19 cellular contexts compared by ENCODE assay signal in genomic region chr6:149443411-149444181, GRCh38. TPM values are rescaled to one million over a fixed set of nuclear protein-coding genes. Genes with fewer than 3 reads are reported as not detected.
A peak's percentile ranks its signal among the peaks of the same experiment; 100 is the strongest.
DNase-seq lines count a peak whose midpoint lies in the region; ATAC-seq and TF ChIP-seq lines count a peak whose summit lies in the region.
"Had no signal": no experiment of that assay in that cellular context is flagged by ENCODE, and none has a peak within 500 bp of the region (broad histone marks: within the 10 kb centered on the region; RNA-seq: fewer than 3 reads in every experiment).

No MANE protein-coding gene starts in this region.

- TF ChIP-seq CTCF in mesothelial cell of epicardium (IDR thresholded peaks at IDR 0.05; ENCODE audit: unreplicated experiment) (no peak), left ventricle myocardium inferior (IDR thresholded peaks at IDR 0.05; ENCODE audit: borderline replicate concordance) (no peak), chondrocyte (IDR thresholded peaks at IDR 0.05) (no peak)

- H3K27me3 ChIP-seq in left ventricle myocardium inferior (ENCODE audit: low read depth): peaks cover 49% of the 10 kb centered on the region
- H3K27me3 ChIP-seq: tibial nerve had no signal

- H3K36me3 Mint-ChIP-seq in mesothelial cell of epicardium (no peaks in the 10 kb centered on the region), chondrocyte (ENCODE audit: low read depth) (no peaks in the 10 kb centered on the region)

- H3K9me3 Mint-ChIP-seq in mesothelial cell of epicardium: no peaks in the 10 kb centered on the region
- H3K9me3 Mint-ChIP-seq in chondrocyte (ENCODE audit: low read depth): no peaks in the 10 kb centered on the region
- H3K9me3 Mint-ChIP-seq: activated T-helper 2 cell treated with anti-CD3 and anti-CD28 coated beads, Interferon-gamma antibody, Interleukin-2, Interleukin-4, amounts not matched to agents 10 μg/mL and 5 μg/mL and 100 μg/mL, durations not matched to agents 14 hours and 24 hours and 36 hours; CD8-positive, alpha-beta memory T cell; T-helper 1 cell treated with Interleukin-12 subunit alpha and Interleukin-12 subunit beta and Interleukin-4 antibody, amounts not matched to agents 30 μg/mL and 1 μg/mL, for 36 hours had no signal

- H3K27me3 Mint-ChIP-seq in mesothelial cell of epicardium (ENCODE audit: low read depth) (no peaks in the 10 kb centered on the region), chondrocyte (ENCODE audit: low read depth) (no peaks in the 10 kb centered on the region)
- H3K27me3 Mint-ChIP-seq: CD8-positive, alpha-beta memory T cell had no signal

- H3K4me1 Mint-ChIP-seq in mesothelial cell of epicardium (peaks cover 43% of the 10 kb centered on the region), chondrocyte (ENCODE audit: low read depth) (peaks cover 15% of the 10 kb centered on the region)

- DNase-seq in Ammon's horn (ENCODE audit: low spot score) (peak; percentile 44), HuH-7 (ENCODE audit: low spot score) (peak; percentile 2), dermis blood vessel endothelial cell (peak; percentile 25), mesothelial cell of epicardium (ENCODE audit: low spot score in 2 of 2, unreplicated experiment in 2 of 2) (no peak), left ventricle myocardium inferior (no peak), chondrocyte (ENCODE audit: low spot score) (no peak), NCI-H748 (lab: John Stamatoyannopoulos, UW; ENCODE audit: unreplicated experiment) (no peak)
- DNase-seq: activated CD4-positive, CD25-positive, alpha-beta regulatory T cell treated with anti-CD3 and anti-CD28 coated beads, Interleukin-2, amount 50 U/mL, for 72 hours; CD8-positive, alpha-beta memory T cell; heart right ventricle; NCI-H2029; NCI-H526 had no signal

- H3K4me1 ChIP-seq in left ventricle myocardium inferior: peaks cover 5% of the 10 kb centered on the region
- H3K4me1 ChIP-seq: psoas muscle had no signal

- ATAC-seq in GM18498 (IDR thresholded peaks at IDR 0.05; ENCODE audit: unreplicated experiment): no peak
- ATAC-seq: psoas muscle had no signal

- H3K4me3 ChIP-seq in left ventricle myocardium inferior: no peak overlapping the region
- H3K4me3 ChIP-seq: cardiac muscle cell, heart right ventricle, psoas muscle, tibial nerve had no signal

- H3K27ac Mint-ChIP-seq in mesothelial cell of epicardium (peak overlapping the region; percentile 94), chondrocyte (ENCODE audit: unreplicated experiment) (no peak overlapping the region)
- H3K27ac Mint-ChIP-seq: activated T-helper 2 cell treated with anti-CD3 and anti-CD28 coated beads, Interferon-gamma antibody, Interleukin-2, Interleukin-4, amounts not matched to agents 10 μg/mL and 5 μg/mL and 100 μg/mL, durations not matched to agents 14 hours and 24 hours and 36 hours; CD8-positive, alpha-beta memory T cell had no signal

- intact Hi-C loops in left ventricle myocardium inferior (cut with micrococcal nuclease): no loop called here

- no peak overlapping the region for H3K27ac ChIP-seq in left ventricle myocardium inferior (replicated peaks)
- H3K27ac ChIP-seq: cardiac muscle cell, heart right ventricle, psoas muscle, tibial nerve had no signal

- H3K36me3 ChIP-seq in left ventricle myocardium inferior: no peaks in the 10 kb centered on the region
- H3K36me3 ChIP-seq: cardiac muscle cell, heart right ventricle, tibial nerve had no signal

- H3K9me3 ChIP-seq in left ventricle myocardium inferior (replicated peaks): no peaks in the 10 kb centered on the region
- H3K9me3 ChIP-seq: heart right ventricle, psoas muscle, tibial nerve had no signal

- no peak overlapping the region for H3K4me3 Mint-ChIP-seq in mesothelial cell of epicardium
- H3K4me3 Mint-ChIP-seq in chondrocyte (ENCODE audit: unreplicated experiment): no peak overlapping the region
- H3K4me3 Mint-ChIP-seq: CD8-positive, alpha-beta memory T cell; T-helper 1 cell treated with Interleukin-12 subunit alpha and Interleukin-12 subunit beta and Interleukin-4 antibody, amounts not matched to agents 30 μg/mL and 1 μg/mL, for 36 hours had no signal

RNA-seq across cellular contexts. Expression of gene ZC3H12D, which starts 41.2 kb away (rescaled TPM):
- 0.17 and 0.23 TPM in 2 replicates for total RNA-seq in dermis blood vessel endothelial cell
- total RNA-seq in mesothelial cell of epicardium: 0.44 to 0.72 TPM (median 0.47 TPM) in 3 replicates
- total RNA-seq in left ventricle myocardium inferior: 0.25 TPM
- total RNA-seq in chondrocyte: 0.25 to 0.39 TPM in 2 of 3 replicates, not detected in the other
- total RNA-seq: LHCN-M2 had no signal

RNA-seq across cellular contexts. Expression of gene SUMO4, which starts 43.5 kb away (rescaled TPM):
- total RNA-seq in dermis blood vessel endothelial cell: 1.0 and 1.3 TPM in 2 replicates
- 3.4 to 4.2 TPM (median 3.9 TPM) in 3 replicates for total RNA-seq in mesothelial cell of epicardium
- total RNA-seq in left ventricle myocardium inferior: 0.27 TPM
- total RNA-seq in chondrocyte: 1.1 to 2.8 TPM (median 1.5 TPM) in 3 replicates

Comparison
In these comparisons a context has a peak if more than half of its experiments do, and no peak if none do; other contexts are left out.
1. DNase-seq: peak in Ammon's horn (single experiment), HuH-7 (single experiment) and dermis blood vessel endothelial cell (single experiment); none in mesothelial cell of epicardium (0 of 2), left ventricle myocardium inferior (single experiment), chondrocyte (single experiment) and NCI-H748 (single experiment).